ENCODE assay signal across 19 cellular contexts in genomic region chr12:50252977-50253376, GRCh38. TPM values are rescaled to one million over a fixed set of nuclear protein-coding genes. Genes with fewer than 3 reads are reported as not detected.
DNase-seq lines count a peak whose midpoint lies in the region; ATAC-seq, FAIRE-seq and TF ChIP-seq lines count a peak whose summit lies in the region.
"Had no signal": no experiment of that assay in that cellular context is flagged by ENCODE, and none has a peak within 500 bp of the region (broad histone marks: within the 10 kb centered on the region; RNA-seq: fewer than 3 reads in every experiment).

No MANE protein-coding gene starts in this region.

- no peak overlapping the region for H2AFZ ChIP-seq in HCT116 (ENCODE audit: low read depth, low read length, poor library complexity, severe bottlenecking)
- H2AFZ ChIP-seq in GM12878 (ENCODE audit: control insufficient read depth, low read depth, low read length): no peak overlapping the region

- H3K36me3 ChIP-seq in HCT116 (ENCODE audit: control insufficient read depth in 1 of 2, insufficient read depth in 2 of 2, low read length in 2 of 2) (no peaks in the 10 kb centered on the region), GM12878 (ENCODE audit: control insufficient read depth in 2 of 2, insufficient read depth in 2 of 2, low read length in 1 of 2) (no peaks in the 10 kb centered on the region), muscle layer of duodenum (ENCODE audit: control insufficient read depth in 1 of 2, insufficient read depth in 2 of 2, low read length in 2 of 2) (no peaks in the 10 kb centered on the region), breast epithelium (no peaks in the 10 kb centered on the region)
- H3K36me3 ChIP-seq: HAP-1 had no signal

- no peak for ATAC-seq in HCT116
- ATAC-seq in GM12878: no peak
- ATAC-seq: Right ventricle myocardium inferior had no signal

- no peaks in the 10 kb centered on the region for H4K20me1 ChIP-seq in HCT116 (ENCODE audit: insufficient read depth)
- H4K20me1 ChIP-seq in GM12878 (ENCODE audit: control insufficient read depth, insufficient read depth): no peaks in the 10 kb centered on the region

- peak overlapping the region; percentile 70 for H3K4me2 ChIP-seq in HCT116 (ENCODE audit: low read length)
- H3K4me2 ChIP-seq in GM12878 (ENCODE audit: control insufficient read depth, insufficient read depth): no peak overlapping the region

- WGBS in GM12878 (ENCODE audit: insufficient coverage, insufficient replicate concordance, low lambda C conversion rate, missing lambda C conversion rate): 92% methylated on average over 4 of the region's 4 CpGs

- H3K4me1 ChIP-seq in HCT116 (ENCODE audit: control insufficient read depth in 1 of 2, insufficient read depth in 2 of 2, low read length in 2 of 2): peaks cover 86 to 100% of the 10 kb centered on the region in 2 experiments
- peaks cover 57% of the 10 kb centered on the region for H3K4me1 ChIP-seq in GM12878 (ENCODE audit: control insufficient read depth, insufficient read depth, low read length)
- H3K4me1 ChIP-seq in muscle layer of duodenum (ENCODE audit: control insufficient read depth in 1 of 2, insufficient read depth in 2 of 2, low read length in 2 of 2): peaks cover 13 to 19% of the 10 kb centered on the region in 2 donors
- H3K4me1 ChIP-seq in breast epithelium: peaks cover 0 to 15% of the 10 kb centered on the region in 2 donors
- H3K4me1 ChIP-seq: HAP-1 had no signal

- CTCF ChIA-PET in HCT116 (lab: Charles Lee) (no interaction called here), GM12878 (lab: Yijun Ruan, JAX) (interaction anchor here (0.7 to 2.8 kb wide), 6 partner anchors 8 to 676 kb away, joined by 3 to 18 read pairs (median 4); partner anchors contain the start of genes COX14 and LIMA1)

- no peak for DNase-seq in HCT116 (ENCODE audit: low read depth, low spot score)
- no peak for DNase-seq in GM12878 (ENCODE audit: low read depth, low spot score)
- DNase-seq in COLO829 (ENCODE audit: low spot score): no peak
- DNase-seq in epidermal melanocyte (ENCODE audit: insufficient read length, low spot score): no peak
- no peak for DNase-seq in breast epithelium (ENCODE audit: low spot score in 2 of 2)
- no peak for DNase-seq in NCI-H128 (lab: John Stamatoyannopoulos, UW; ENCODE audit: unreplicated experiment)
- DNase-seq: ACHN, AML-193, NCI-H1105 treated with DMSO at 0.1 percent for 48 hours, NCI-H187 treated with DMSO at 0.1 percent for 48 hours, NCI-H2171, NCI-H446 treated with DMSO at 0.1 percent for 48 hours, NCI-H748 treated with DMSO at 0.1 percent for 48 hours, OCI-M1 had no signal

- no peak for TF ChIP-seq RAD21 in HCT116 (IDR thresholded peaks at IDR 0.05; ENCODE audit: low read depth)
- TF ChIP-seq RAD21 in GM12878 (IDR thresholded peaks at IDR 0.05; ENCODE audit: insufficient read depth, low read depth, low read length): no peak

- H3K27me3 ChIP-seq in HCT116 (ENCODE audit: insufficient read depth, low read length): no peaks in the 10 kb centered on the region
- H3K27me3 ChIP-seq in GM12878 (replicated peaks in 1 of 2; ENCODE audit: control insufficient read depth in 2 of 2, insufficient read depth in 2 of 2, low read length in 1 of 2): no peaks in the 10 kb centered on the region
- H3K27me3 ChIP-seq in muscle layer of duodenum (ENCODE audit: low read depth, low read length): no peaks in the 10 kb centered on the region
- H3K27me3 ChIP-seq in breast epithelium: no peaks in the 10 kb centered on the region

- in situ Hi-C loops in GM12878 (cut with MboI): no loop called here

- SMC1A ChIA-PET in GM12878 (lab: Charles Lee; ENCODE audit: uncharacterized antibody, unreplicated experiment): interaction anchor here (0.9 to 5.0 kb wide), 13 partner anchors 10 to 77 kb away, joined by 3 to 61 read pairs (median 6); partner anchors contain the start of gene LIMA1

- intact Hi-C loops in HCT116 (cut with micrococcal nuclease) (no loop called here), GM12878 (cut with micrococcal nuclease; ENCODE audit: unreplicated experiment) (no loop called here), breast epithelium (cut with DNase I; ENCODE audit: low total_unique reads) (no loop called here)

- FAIRE-seq in GM12878 (lab: Jason Lieb, UNC): no peak

- no peak overlapping the region for H3K4me3 ChIP-seq in HCT116 (replicated peaks in 1 of 2; ENCODE audit: low read depth in 1 of 2, low read length in 2 of 2)
- H3K4me3 ChIP-seq in GM12878: 0 out of 2 replicates have a peak overlapping the region, but pooled peaks have one; percentile 31
- H3K4me3 ChIP-seq in muscle layer of duodenum (ENCODE audit: low read depth in 1 of 2, low read length in 2 of 2): no peak overlapping the region
- H3K4me3 ChIP-seq in breast epithelium: no peak overlapping the region
- H3K4me3 ChIP-seq: HAP-1, SK-N-MC had no signal

- H3K79me2 ChIP-seq in HCT116 (ENCODE audit: insufficient read depth, low read length) (0 out of 2 replicates have a peak, but pooled peaks cover 3% of the 10 kb centered on the region), GM12878 (ENCODE audit: control insufficient read depth, insufficient read depth, low read length) (no peaks in the 10 kb centered on the region)

- BruUV-seq in HCT116 (replicated peaks; lab: Mats Ljungman, UMichigan) (no TSS peak), GM12878 (replicated peaks; lab: Mats Ljungman, UMichigan) (no TSS peak)

- POLR2A ChIA-PET in HCT116 (lab: Charles Lee): interaction anchor here (2.7 kb wide), 1 partner anchor 31 kb away, joined by 10 read pairs; no protein-coding TSS in a partner anchor
- POLR2A ChIA-PET in GM12878 (lab: Charles Lee): interaction anchor here (0.5 to 4.1 kb wide), 6 partner anchors 10 to 884 kb away, joined by 3 to 53 read pairs (median 6); partner anchors contain the start of gene LIMA1

- RAD21 ChIA-PET in HCT116 (lab: Charles Lee; ENCODE audit: low non-redundant PET in 1 of 2, low total read pairs in 2 of 2, uncharacterized antibody in 2 of 2, unreplicated experiment in 2 of 2): no interaction called here
- RAD21 ChIA-PET in GM12878 (lab: Charles Lee; ENCODE audit: unreplicated experiment): interaction anchor here (2.4 to 3.3 kb wide), 5 partner anchors 10 to 60 kb away, joined by 14 to 58 read pairs (median 16); partner anchors contain the start of gene LIMA1

- no peak for TF ChIP-seq POLR2A in HCT116 (IDR thresholded peaks at IDR 0.05; ENCODE audit: borderline replicate concordance, extremely low read depth, insufficient read depth, insufficient read length)
- TF ChIP-seq POLR2A in GM12878 (IDR thresholded peaks at IDR 0.05; ENCODE audit: low read depth, low read length): no peak
- no peak for TF ChIP-seq POLR2A in breast epithelium (IDR thresholded peaks at IDR 0.05)

- H3K27ac ChIP-seq in 22Rv1 (peak overlapping the region; percentile 81), HCT116 (ENCODE audit: low read depth, low read length) (no peak overlapping the region), GM12878 (ENCODE audit: control insufficient read depth, insufficient read depth) (no peak overlapping the region; the same call in 1 of the 2 replicates), muscle layer of duodenum (ENCODE audit: low read length) (peak overlapping the region; percentile 24), breast epithelium (peak overlapping the region in 1 of 2 donors; percentile 40)
- H3K27ac ChIP-seq: SK-N-MC had no signal

- no peaks in the 10 kb centered on the region for H3K9me2 ChIP-seq in HCT116 (ENCODE audit: insufficient read depth)

- no peaks in the 10 kb centered on the region for H3K9me3 ChIP-seq in HCT116 (ENCODE audit: control insufficient read depth in 1 of 2, insufficient read depth in 1 of 2, low read depth in 1 of 2, low read length in 2 of 2)
- no peaks in the 10 kb centered on the region for H3K9me3 ChIP-seq in GM12878 (replicated peaks; ENCODE audit: control insufficient read depth, insufficient read depth, low read length)
- no peaks in the 10 kb centered on the region for H3K9me3 ChIP-seq in muscle layer of duodenum (ENCODE audit: control insufficient read depth in 1 of 2, low read length in 2 of 2)
- no peaks in the 10 kb centered on the region for H3K9me3 ChIP-seq in breast epithelium
- H3K9me3 ChIP-seq: HAP-1 had no signal

- no peak for TF ChIP-seq CTCF in 22Rv1 (IDR thresholded peaks at IDR 0.05)
- no peak for TF ChIP-seq CTCF in HCT116 (IDR thresholded peaks at IDR 0.05 in 2 of 3, conservative IDR thresholded peaks at IDR 0.05 in 1 of 3; ENCODE audit: borderline replicate concordance in 1 of 3, insufficient read depth in 1 of 3, low read depth in 2 of 3, low read length in 2 of 3)
- no peak for TF ChIP-seq CTCF in GM12878 (IDR thresholded peaks at IDR 0.05 in 2 of 3, conservative IDR thresholded peaks at IDR 0.05 in 1 of 3; ENCODE audit: control insufficient read depth in 2 of 3, extremely low read depth in 1 of 3, insufficient read depth in 1 of 3, low read depth in 3 of 3, low read length in 3 of 3)
- TF ChIP-seq CTCF in breast epithelium (IDR thresholded peaks at IDR 0.05): no peak

- TF ChIP-seq EP300 in GM12878 (IDR thresholded peaks at IDR 0.05; ENCODE audit: borderline replicate concordance in 1 of 2, control insufficient read depth in 1 of 2, low read depth in 2 of 2, low read length in 2 of 2): no peak

- H3K9ac ChIP-seq in HCT116 (ENCODE audit: low read length): peak overlapping the region; percentile 69; the same call in 1 of the 2 replicates
- H3K9ac ChIP-seq in GM12878 (ENCODE audit: control insufficient read depth, insufficient read depth, low read length): no peak overlapping the region

TF ChIP-seq in HCT116, 20 proteins besides CTCF, POLR2A, EP300 and RAD21 (continues in another document):
- no peak for TF ChIP-seq ZNF274 (IDR thresholded peaks at IDR 0.05; ENCODE audit: low read depth, low read length)

TF ChIP-seq in GM12878, 131 proteins besides CTCF, POLR2A, EP300 and RAD21 (continues in another document):
- TF ChIP-seq NRF1 (conservative IDR thresholded peaks at IDR 0.05; ENCODE audit: low read depth, low read length): no peak

RNA-seq across cellular contexts. Expression of gene LIMA1, which starts 30.3 kb away (rescaled TPM):
- 79.6 TPM for total RNA-seq in HCT116 (2021; ENCODE audit: unreplicated experiment)
- 31.8 and 36.5 TPM in 2 replicates for polyA plus RNA-seq in HCT116 (2012)
- total RNA-seq in GM12878 (2013; cell fraction: nucleolus; rRNA removed): 54.8 and 71.6 TPM in 2 replicates
- total RNA-seq in GM12878 (2014; rRNA removed): 62.6 and 81.8 TPM in 2 replicates
- 98.2 and 102 TPM in 2 replicates for total RNA-seq in GM12878 (2014; rRNA removed; fragmentation: Illumina TruSeq; extraction: Trizol)
- total RNA-seq in GM12878 (2021): 63.4 and 69.1 TPM in 2 replicates
- polyA plus RNA-seq in GM12878 (2011; ENCODE audit: low read depth): 19.8 TPM
- 69.6 and 91.8 TPM in 2 replicates for polyA plus RNA-seq in GM12878 (2011; rRNA removed)
- polyA plus RNA-seq in GM12878 (2011; cell fraction: cytosol; rRNA removed): 27.5 and 28.8 TPM in 2 replicates
- polyA plus RNA-seq in GM12878 (2011; cell fraction: nucleus; rRNA removed): 26.5 and 59.4 TPM in 2 replicates
- polyA plus RNA-seq in GM12878 (2012): 21.8 and 26.3 TPM in 2 replicates
- 109 and 134 TPM in 2 replicates for polyA plus RNA-seq in GM12878 (2014; fragmentation: Illumina TruSeq; extraction: Trizol)
- 10 to 100 TPM; 56.6 to 58.2 TPM for polyA plus RNA-seq in GM12878 (2014; fragmentation: Nextera tagmentation; extraction: Ambion mirVana)
- polyA plus RNA-seq in GM12878 (2014; rRNA removed): 53.1 and 58.9 TPM in 2 replicates
- polyA plus RNA-seq in GM12878 (2016; fragmentation: Nextera tagmentation; extraction: Ambion mirVana): 10 to 100 TPM; 53.2 to 55.8 TPM
- 51.6 and 75.6 TPM in 2 replicates for polyA minus RNA-seq in GM12878 (2011; rRNA and poly(A)+ RNA removed)
- 24.1 and 35.0 TPM in 2 replicates for polyA minus RNA-seq in GM12878 (2011; cell fraction: cytosol; rRNA and poly(A)+ RNA removed)
- polyA minus RNA-seq in GM12878 (2011; cell fraction: nucleus; rRNA and poly(A)+ RNA removed): 22.7 and 42.5 TPM in 2 replicates
- total RNA-seq in breast epithelium: 100 to 1,000 TPM; 128 to 162 (median 156) TPM

Comparison
In these comparisons a context has a peak if more than half of its experiments do, and no peak if none do; other contexts are left out.
1. H3K27ac ChIP-seq: peak in 22Rv1 (single experiment) and muscle layer of duodenum (single experiment); none in HCT116 (single experiment) and GM12878 (single experiment).